Comparison of ENCODE assay signal across 8 cellular contexts in genomic region chr19:19515764-19516519, GRCh38. TPM values are rescaled to one million over a fixed set of nuclear protein-coding genes. Genes with fewer than 3 reads are reported as not detected.
DNase-seq lines count a peak whose midpoint lies in the region; ATAC-seq and TF ChIP-seq lines count a peak whose summit lies in the region.

TSS of gene NDUFA13 (plus strand) at chr19:19516225. CDS start at chr19:19516239, 14 bp downstream.

- peak within 1 kb of the TSS; percentile 78 to 98 (median 95) for H3K27ac Mint-ChIP-seq in CD14-positive monocyte

- H3K27ac ChIP-seq in dorsolateral prefrontal cortex (peak within 1 kb of the TSS; percentile 18 to 94 (median 87)), right lobe of liver (peak within 1 kb of the TSS; percentile 61 to 80 (median 75))

- ATAC-seq in GM19438 (IDR thresholded peaks at IDR 0.05; ENCODE audit: low read depth, unreplicated experiment) (peak; percentile 78), HG03575 (IDR thresholded peaks at IDR 0.05; ENCODE audit: extremely low read depth, insufficient number of reproducible peaks, low FRiP score, unreplicated experiment) (peak; percentile 70), right lobe of liver (peak; percentile 92 to 95 (median 94))

- peak within 1 kb of the TSS; percentile 55 to 99 (median 86) for H3K4me3 ChIP-seq in dorsolateral prefrontal cortex
- peak within 1 kb of the TSS; percentile 77 to 92 (median 91) for H3K4me3 ChIP-seq in right lobe of liver

- peak; percentile 90 for DNase-seq in CD14-positive monocyte (ENCODE audit: low spot score)
- peak; percentile 97 for DNase-seq in NCI-H82 (lab: John Stamatoyannopoulos, UW)
- DNase-seq in activated CD4-positive, alpha-beta T cell treated with anti-CD3 and anti-CD28 coated beads, Interleukin-2, amount 50 U/mL, for 48 hours = peak; percentile 95 to 96
- peak; percentile 87 to 95 (median 93) for DNase-seq in dorsolateral prefrontal cortex
- peak; percentile 87 to 93 (median 93) for DNase-seq in right lobe of liver
- DNase-seq in stimulated activated CD4-positive, alpha-beta T cell treated with anti-CD3 and anti-CD28 coated beads, Interleukin-4, amount 100 ng/mL, for 24 hours = peak; percentile 94

- TF ChIP-seq CTCF in CD14-positive monocyte (IDR thresholded peaks at IDR 0.05) (no peak), dorsolateral prefrontal cortex (IDR thresholded peaks at IDR 0.05 in 54 of 56, conservative IDR thresholded peaks at IDR 0.05 in 2 of 56; ENCODE audit: low read depth in 1 of 56, partially characterized antibody in 56 of 56) (peak in 27 of 56 donors; percentile 4 to 51 (median 24)), right lobe of liver (IDR thresholded peaks at IDR 0.05) (no peak)

- H3K4me1 ChIP-seq in right lobe of liver = peaks cover 0 to 14% (median 0%) of the 10 kb centered on the region in 4 donors

- H3K27me3 Mint-ChIP-seq in CD14-positive monocyte (ENCODE audit: low read depth in 3 of 3) = peaks cover 0 to 14% (median 2%) of the 10 kb centered on the region in 3 donors

- WGBS in right lobe of liver (ENCODE audit: insufficient coverage, low coverage, low lambda C conversion rate, missing lambda C conversion rate) = under 1% methylated on average over 28 of the region's 57 CpGs

- H3K4me1 Mint-ChIP-seq in CD14-positive monocyte = peaks cover 18% of the 10 kb centered on the region

- H3K27me3 ChIP-seq in dorsolateral prefrontal cortex (no peaks in the 10 kb centered on the region), right lobe of liver (no peaks in the 10 kb centered on the region)

- H3K36me3 ChIP-seq in right lobe of liver = peaks cover 0 to 2% (median 0%) of the 10 kb centered on the region in 4 donors

- intact Hi-C loops in CD14-positive monocyte (cut with micrococcal nuclease) = no loop called here
- intact Hi-C loops in dorsolateral prefrontal cortex (cut with DNase I) = loop anchor here in 1 of 2 donors (5.0 kb wide), 1 partner anchor 324 kb away; the partner anchor contains the start of genes BORCS8 and RFXANK
- intact Hi-C loops in right lobe of liver (cut with DNase I) = no loop called here

- peak within 1 kb of the TSS; percentile 92 to 94 for H3K4me3 Mint-ChIP-seq in CD14-positive monocyte

- peaks cover 11 to 22% (median 16%) of the 10 kb centered on the region in 7 donors for H3K9me3 Mint-ChIP-seq in CD14-positive monocyte

- peak; percentile 75 for TF ChIP-seq POLR2A in right lobe of liver (IDR thresholded peaks at IDR 0.05)

- H3K9me3 ChIP-seq in right lobe of liver = no peaks in the 10 kb centered on the region

- peaks cover 16 to 28% of the 10 kb centered on the region in 2 donors for H3K36me3 Mint-ChIP-seq in CD14-positive monocyte

RNA-seq across cellular contexts. Expression of gene NDUFA13, which starts in this region (rescaled TPM):
- polyA plus RNA-seq in CD14-positive monocyte = 100 to 1,000 TPM; 361 to 433 TPM
- total RNA-seq in dorsolateral prefrontal cortex (100 to 1,000 TPM; 270 to 471 (median 352) TPM), right lobe of liver (100 to 1,000 TPM in 4 of 6 experiments, 10 to 100 TPM in 2; 20.8 to 202 (median 154) TPM)

Comparison
In these comparisons a context has a peak if more than half of its experiments do, and no peak if none do; other contexts are left out.
1. Peak in every context shown above with its lines: DNase-seq, ATAC-seq, H3K4me3 ChIP-seq and H3K27ac ChIP-seq.